ENCODE assay signal across 10 cellular contexts in genomic region chr19:10899171-10899653, GRCh38. TPM values are rescaled to one million over a fixed set of nuclear protein-coding genes. Genes with fewer than 3 reads are reported as not detected.
A peak's percentile ranks its signal among the peaks of the same experiment; 100 is the strongest.
DNase-seq lines count a peak whose midpoint lies in the region; ATAC-seq and TF ChIP-seq lines count a peak whose summit lies in the region.
"Had no signal": no experiment of that assay in that cellular context is flagged by ENCODE, and none has a peak within 500 bp of the region (broad histone marks: within the 10 kb centered on the region; RNA-seq: fewer than 3 reads in every experiment).

No MANE protein-coding gene starts in this region.

- DNase-seq in NCI-H1105 (lab: John Stamatoyannopoulos, UW) (peak; percentile 14), NCI-H1105 treated with DMSO at 0.1 percent for 48 hours (lab: John Stamatoyannopoulos, UW) (no peak), MCF 10A (ENCODE audit: unreplicated experiment) (peak; percentile 85), transverse colon (peak; percentile 92), islet precursor cell (no peak)
- no peak for DNase-seq in CD8-positive, alpha-beta T cell
- DNase-seq in activated CD4-positive, alpha-beta memory T cell treated with anti-CD3 and anti-CD28 coated beads for 36 hours = no peak
- DNase-seq: activated T-cell treated with anti-CD3 and anti-CD28 coated beads, Interleukin-2, amount 50 U/mL, for 4 hours; NCI-H748 treated with DMSO at 0.1 percent for 48 hours had no signal

- CTCF ChIA-PET in MCF 10A (lab: Yijun Ruan, JAX) = interaction anchor here (0.6 to 2.3 kb wide), 7 partner anchors 10 to 149 kb away, joined by 3 to 6 read pairs (median 3); partner anchors contain the start of gene CARM1
- CTCF ChIA-PET in CD8-positive, alpha-beta T cell (lab: Charles Lee) = interaction anchor here (0.6 kb wide), 1 partner anchor 51 kb away, joined by 3 read pairs; the partner anchor contains the start of gene C19orf38
- CTCF ChIA-PET in activated CD4-positive, alpha-beta memory T cell treated with anti-CD3 and anti-CD28 coated beads for 36 hours (lab: Charles Lee) = no interaction called here

- POLR2A ChIA-PET in MCF 10A (lab: Yijun Ruan, JAX) = interaction anchor here (0.6 to 2.3 kb wide), 6 partner anchors 11 to 29 kb away, joined by 3 to 10 read pairs (median 6); partner anchors contain the start of gene YIPF2
- POLR2A ChIA-PET in CD8-positive, alpha-beta T cell (lab: Charles Lee) = no interaction called here
- POLR2A ChIA-PET in activated CD4-positive, alpha-beta memory T cell treated with anti-CD3 and anti-CD28 coated beads for 36 hours (lab: Charles Lee) = no interaction called here

- TF ChIP-seq RAD21 in liver (IDR thresholded peaks at IDR 0.05) = peak in 1 of 2 donors; percentile 53

- H3K36me3 ChIP-seq in liver (ENCODE audit: control insufficient read depth in 4 of 4, insufficient read depth in 3 of 4, low read depth in 1 of 4, low read length in 3 of 4) = peaks cover 0 to 1% (median 0%) of the 10 kb centered on the region in 4 donors
- no peaks in the 10 kb centered on the region for H3K36me3 ChIP-seq in transverse colon
- no peaks in the 10 kb centered on the region for H3K36me3 ChIP-seq in CD8-positive, alpha-beta T cell (ENCODE audit: insufficient read depth, low read length)

- TF ChIP-seq POLR2A in transverse colon (IDR thresholded peaks at IDR 0.05) = peak; percentile 36

- in situ Hi-C loops in transverse colon (cut with MboI; ENCODE audit: low pct_ligation_motif_present in 1 of 4, low pct_unique_long_range_greater_than_20kb in 1 of 4, low sequenced_read_pairs in 3 of 4) = no loop called here

- H3K4me3 Mint-ChIP-seq in MCF 10A (ENCODE audit: unreplicated experiment) = peak overlapping the region; percentile 62
- no peak overlapping the region for H3K4me3 Mint-ChIP-seq in CD8-positive, alpha-beta T cell
- H3K4me3 Mint-ChIP-seq in activated CD4-positive, alpha-beta memory T cell treated with anti-CD3 and anti-CD28 coated beads for 36 hours = no peak overlapping the region
- H3K4me3 Mint-ChIP-seq: activated T-cell treated with anti-CD3 and anti-CD28 coated beads, Interleukin-2, amount 50 U/mL, for 4 hours had no signal

- peak overlapping the region; percentile 47 to 80 for H3K27ac ChIP-seq in liver (ENCODE audit: low read depth in 1 of 2, low read length in 2 of 2)
- peak overlapping the region; percentile 80 to 86 (median 83) for H3K27ac ChIP-seq in transverse colon
- no peak overlapping the region for H3K27ac ChIP-seq in CD8-positive, alpha-beta T cell (ENCODE audit: low read depth, low read length)

- peaks cover 7 to 23% (median 16%) of the 10 kb centered on the region in 4 donors for H3K4me1 ChIP-seq in liver (ENCODE audit: control insufficient read depth in 4 of 4, insufficient read depth in 4 of 4, low read length in 3 of 4)
- H3K4me1 ChIP-seq in transverse colon = peaks cover 36 to 54% (median 47%) of the 10 kb centered on the region in 4 donors
- no peaks in the 10 kb centered on the region for H3K4me1 ChIP-seq in CD8-positive, alpha-beta T cell (ENCODE audit: insufficient read depth, low read length)

- intact Hi-C loops in MCF 10A (cut with micrococcal nuclease) = loop anchor here (1.0 kb wide), 1 partner anchor 28 kb away; the partner anchor contains the start of gene CARM1
- intact Hi-C loops in transverse colon (cut with DNase I; ENCODE audit: low total_unique reads) = no loop called here
- intact Hi-C loops in CD8-positive, alpha-beta T cell (cut with DNase I, micrococcal nuclease) = no loop called here
- intact Hi-C loops in activated CD4-positive, alpha-beta memory T cell treated with anti-CD3 and anti-CD28 coated beads for 36 hours (cut with micrococcal nuclease) = no loop called here

- H3K27me3 ChIP-seq in liver (ENCODE audit: control insufficient read depth in 4 of 4, insufficient read depth in 4 of 4, low read length in 3 of 4) (no peaks in the 10 kb centered on the region), transverse colon (no peaks in the 10 kb centered on the region)
- H3K27me3 ChIP-seq in CD8-positive, alpha-beta T cell (ENCODE audit: insufficient read depth, low read length) = no peaks in the 10 kb centered on the region

- peaks cover 7% of the 10 kb centered on the region for H3K36me3 Mint-ChIP-seq in MCF 10A (ENCODE audit: insufficient read depth, unreplicated experiment)
- peaks cover 6% of the 10 kb centered on the region for H3K36me3 Mint-ChIP-seq in CD8-positive, alpha-beta T cell
- H3K36me3 Mint-ChIP-seq in activated CD4-positive, alpha-beta memory T cell treated with anti-CD3 and anti-CD28 coated beads for 36 hours = no peaks in the 10 kb centered on the region

- no peaks in the 10 kb centered on the region for H3K27me3 Mint-ChIP-seq in MCF 10A (ENCODE audit: insufficient read depth, unreplicated experiment)
- no peaks in the 10 kb centered on the region for H3K27me3 Mint-ChIP-seq in CD8-positive, alpha-beta T cell (ENCODE audit: low read depth)
- H3K27me3 Mint-ChIP-seq in activated CD4-positive, alpha-beta memory T cell treated with anti-CD3 and anti-CD28 coated beads for 36 hours = no peaks in the 10 kb centered on the region

- TF ChIP-seq CTCF in MCF 10A (IDR thresholded peaks at IDR 0.05; ENCODE audit: unreplicated experiment) (no peak), liver (IDR thresholded peaks at IDR 0.05; ENCODE audit: low read depth, low read length, missing input control) (no peak), transverse colon (IDR thresholded peaks at IDR 0.05) (no peak)
- no peak for TF ChIP-seq CTCF in CD8-positive, alpha-beta T cell (IDR thresholded peaks at IDR 0.05)

- peaks cover 13% of the 10 kb centered on the region for H3K4me1 Mint-ChIP-seq in MCF 10A (ENCODE audit: insufficient read depth, unreplicated experiment)
- peaks cover 10% of the 10 kb centered on the region for H3K4me1 Mint-ChIP-seq in CD8-positive, alpha-beta T cell (ENCODE audit: low read depth)
- peaks cover 11% of the 10 kb centered on the region for H3K4me1 Mint-ChIP-seq in activated CD4-positive, alpha-beta memory T cell treated with anti-CD3 and anti-CD28 coated beads for 36 hours (ENCODE audit: low read depth)

- WGBS in liver = 26% methylated on average over 9 of the region's 9 CpGs
- WGBS in transverse colon (ENCODE audit: low coverage in 1 of 2), 2 donors = 20 to 33% methylated on average over 1 to 9 of the region's 9 CpGs

- peak; percentile 67 for TF ChIP-seq EP300 in transverse colon (IDR thresholded peaks at IDR 0.05; ENCODE audit: low read depth)

- no peak overlapping the region for H3K4me3 ChIP-seq in liver (ENCODE audit: low read depth in 1 of 3, low read length in 3 of 3)
- no peak overlapping the region for H3K4me3 ChIP-seq in transverse colon
- H3K4me3 ChIP-seq in CD8-positive, alpha-beta T cell (ENCODE audit: low read depth, low read length) = no peak overlapping the region

- H3K9ac ChIP-seq in liver (ENCODE audit: low read depth in 1 of 2, low read length in 2 of 2) = no peak overlapping the region

- BruUV-seq in MCF 10A (replicated peaks; lab: Mats Ljungman, UMichigan) = no TSS peak

- H3K9me3 Mint-ChIP-seq in MCF 10A (ENCODE audit: unreplicated experiment) = no peaks in the 10 kb centered on the region
- no peaks in the 10 kb centered on the region for H3K9me3 Mint-ChIP-seq in CD8-positive, alpha-beta T cell
- H3K9me3 Mint-ChIP-seq in activated CD4-positive, alpha-beta memory T cell treated with anti-CD3 and anti-CD28 coated beads for 36 hours = peaks cover 4% of the 10 kb centered on the region

- no peak for ATAC-seq in CD8-positive, alpha-beta T cell
- ATAC-seq: activated T-cell treated with anti-CD3 and anti-CD28 coated beads, Interleukin-2, amount 50 U/mL, for 4 hours had no signal

- H3K27ac Mint-ChIP-seq in MCF 10A (ENCODE audit: low read depth, unreplicated experiment) = peak overlapping the region; percentile 95
- H3K27ac Mint-ChIP-seq in CD8-positive, alpha-beta T cell = no peak overlapping the region
- no peak overlapping the region for H3K27ac Mint-ChIP-seq in activated CD4-positive, alpha-beta memory T cell treated with anti-CD3 and anti-CD28 coated beads for 36 hours

- H3K9me3 ChIP-seq in liver (ENCODE audit: control insufficient read depth in 4 of 4, low read length in 3 of 4) (no peaks in the 10 kb centered on the region), transverse colon (no peaks in the 10 kb centered on the region)
- H3K9me3 ChIP-seq in CD8-positive, alpha-beta T cell (ENCODE audit: low read length) = no peaks in the 10 kb centered on the region

TF ChIP-seq in liver, 16 proteins besides CTCF, POLR2A, EP300 and RAD21 (continues in another document):
- TF ChIP-seq RXRA (IDR thresholded peaks at IDR 0.05) (peak; percentile 66 to 80), JUND (IDR thresholded peaks at IDR 0.05) (no peak)

RNA-seq across cellular contexts. Expression of gene CARM1, which starts 27.9 kb away (rescaled TPM):
- 49.5 and 51.7 TPM in 2 replicates for total RNA-seq in MCF 10A (2022)
- 10 to 100 TPM; 12.6 to 18.3 TPM for total RNA-seq in liver
- polyA plus RNA-seq in liver = 10 to 100 TPM in 1 of 2 donors, 1 to 10 TPM in 1; 5.1 to 17.5 TPM
- total RNA-seq in transverse colon = 10 to 100 TPM; 24.9 to 47.6 (median 35.6) TPM
- total RNA-seq in CD8-positive, alpha-beta T cell = 10 to 100 TPM; 18.1 to 21.3 TPM
- total RNA-seq in activated CD4-positive, alpha-beta memory T cell treated with anti-CD3 and anti-CD28 coated beads for 36 hours = 10 to 100 TPM; 75.0 to 78.3 TPM

RNA-seq across cellular contexts. Expression of gene YIPF2, which starts 29.2 kb away (rescaled TPM):
- total RNA-seq in MCF 10A (2022) = 65.5 and 75.3 TPM in 2 replicates
- total RNA-seq in liver = 10 to 100 TPM; 34.7 to 37.4 TPM
- polyA plus RNA-seq in liver = 10 to 100 TPM; 13.2 to 36.9 TPM
- 100 to 1,000 TPM in 1 of 4 donors, 10 to 100 TPM in 3; 23.6 to 134 (median 58.4) TPM for total RNA-seq in transverse colon
- 10 to 100 TPM; 25.9 to 27.6 TPM for total RNA-seq in CD8-positive, alpha-beta T cell
- total RNA-seq in activated CD4-positive, alpha-beta memory T cell treated with anti-CD3 and anti-CD28 coated beads for 36 hours = 10 to 100 TPM; 25.6 to 28.4 TPM

RNA-seq across cellular contexts. Expression of gene TIMM29, which starts 29.4 kb away (rescaled TPM):
- total RNA-seq in MCF 10A (2022) (18.3 and 19.3 TPM in 2 replicates), liver (10 to 100 TPM; 18.8 to 25.2 TPM), transverse colon (10 to 100 TPM; 40.0 to 45.3 (median 43.2) TPM)
- polyA plus RNA-seq in liver = 10 to 100 TPM in 1 of 2 donors, 1 to 10 TPM in 1; 9.4 to 10.4 TPM
- 10 to 100 TPM; 27.9 TPM for total RNA-seq in CD8-positive, alpha-beta T cell
- 10 to 100 TPM; 15.6 to 16.4 TPM for total RNA-seq in activated CD4-positive, alpha-beta memory T cell treated with anti-CD3 and anti-CD28 coated beads for 36 hours

RNA-seq across cellular contexts. Expression of gene C19orf38, which starts 51.0 kb away (rescaled TPM):
- total RNA-seq in MCF 10A (2022) = 0.30 and 0.49 TPM in 2 replicates
- 1 to 10 TPM; 1.8 to 3.9 TPM for total RNA-seq in liver
- polyA plus RNA-seq in liver = 1 to 10 TPM in 1 of 2 donors, under 1 TPM in 1; 0.97 to 1.1 TPM
- total RNA-seq in transverse colon = 1 to 10 TPM in 1 of 4 donors, under 1 TPM in 2, not detected in 1; 0.79 to 1.8 (median 0.96) TPM
- not detected for total RNA-seq in CD8-positive, alpha-beta T cell
- total RNA-seq in activated CD4-positive, alpha-beta memory T cell treated with anti-CD3 and anti-CD28 coated beads for 36 hours = 1 to 10 TPM; 1.4 to 1.7 TPM

Comparison
In these comparisons a context has a peak if more than half of its experiments do, and no peak if none do; other contexts are left out.
1. DNase-seq: peak in NCI-H1105 (single experiment), MCF 10A (single experiment) and transverse colon (single experiment); none in NCI-H1105 treated with DMSO at 0.1 percent for 48 hours (single experiment), islet precursor cell (single experiment), CD8-positive, alpha-beta T cell (0 of 7) and activated CD4-positive, alpha-beta memory T cell treated with anti-CD3 and anti-CD28 coated beads for 36 hours (single experiment).